Comparison of ENCODE assay signal across 10 cellular contexts in the genomic region with DNA sequence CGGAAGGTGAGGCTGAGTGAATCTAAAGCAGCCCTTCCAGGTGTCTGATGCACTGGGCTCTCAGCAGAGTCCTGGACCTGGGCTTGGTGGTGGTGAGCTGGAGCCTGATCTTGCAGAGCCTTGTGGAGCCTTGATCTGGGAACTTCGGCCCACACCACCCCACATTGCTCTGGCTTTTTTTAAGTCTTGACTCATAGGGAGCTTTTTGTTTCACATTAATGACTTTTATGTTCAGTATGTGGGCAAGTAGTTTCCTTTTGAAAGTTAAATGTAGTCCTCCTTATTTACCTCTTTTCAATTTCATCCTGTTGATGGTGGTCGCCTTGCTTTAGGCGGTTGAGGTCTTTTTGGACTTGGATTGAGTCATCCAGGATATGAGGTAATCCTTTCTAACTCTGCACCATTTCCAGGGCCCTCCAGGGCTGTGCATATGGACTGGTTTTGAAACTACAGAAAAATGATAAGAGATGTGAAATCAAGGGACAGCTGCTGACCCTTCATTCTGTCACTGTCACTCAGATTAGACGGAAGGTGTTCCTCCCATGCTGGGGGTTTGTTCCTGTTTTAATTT. TPM values are rescaled to one million over a fixed set of nuclear protein-coding genes. Genes with fewer than 3 reads are reported as not detected.
DNase-seq lines count a peak whose midpoint lies in the region; ATAC-seq and TF ChIP-seq lines count a peak whose summit lies in the region.
"Had no signal": no experiment of that assay in that cellular context is flagged by ENCODE, and none has a peak within 500 bp of the region (broad histone marks: within the 10 kb centered on the region; RNA-seq: fewer than 3 reads in every experiment).

No MANE protein-coding gene starts in this region.

- H3K36me3 ChIP-seq in SJSA1 (no peaks in the 10 kb centered on the region), hepatocyte (replicated peaks; ENCODE audit: insufficient read depth, low read depth) (no peaks in the 10 kb centered on the region)
- H3K36me3 ChIP-seq: adrenal gland had no signal

- no peak overlapping the region for H3K4me2 ChIP-seq in hepatocyte

- TF ChIP-seq CTCF in hepatocyte (IDR thresholded peaks at IDR 0.05; ENCODE audit: poor library complexity), result no peak

- DNase-seq in activated CD4-positive, alpha-beta T cell treated with anti-CD3 and anti-CD28 coated beads for 48 hours, result peak; percentile 13
- DNase-seq in activated CD4-positive, alpha-beta T cell treated with anti-CD3 and anti-CD28 coated beads for 1 hour, result no peak
- DNase-seq in SJSA1 (ENCODE audit: low read depth in 1 of 2, low spot score in 2 of 2) (peak in 1 of 2 experiments; percentile 6), renal cortical epithelial cell (ENCODE audit: low read depth) (peak; percentile 38), left colon (no peak), hepatocyte (ENCODE audit: low spot score) (no peak)
- DNase-seq: stimulated activated CD4-positive, alpha-beta T cell treated with anti-CD3 and anti-CD28 coated beads, Interleukin-4, amount 100 ng/mL, for 4 hours had no signal

- ATAC-seq in HG02852 (IDR thresholded peaks at IDR 0.05; ENCODE audit: unreplicated experiment) (peak; percentile 89), GM18520 (IDR thresholded peaks at IDR 0.05; ENCODE audit: unreplicated experiment) (no peak), left colon (no peak)

- 84% methylated on average over 5 of the region's 5 CpGs for WGBS in hepatocyte (ENCODE audit: low lambda C conversion rate, missing lambda C conversion rate)

- H3K27me3 ChIP-seq in SJSA1 (replicated peaks), result no peaks in the 10 kb centered on the region
- H3K27me3 ChIP-seq in hepatocyte, result no peaks in the 10 kb centered on the region
- H3K27me3 ChIP-seq: adrenal gland had no signal

- H3K4me1 ChIP-seq in SJSA1 (replicated peaks) (peaks cover 15% of the 10 kb centered on the region), hepatocyte (ENCODE audit: insufficient read depth) (no peaks in the 10 kb centered on the region)
- H3K4me1 ChIP-seq: adrenal gland had no signal

- H3K9me2 ChIP-seq in hepatocyte (replicated peaks; ENCODE audit: insufficient read depth), result no peaks in the 10 kb centered on the region

- no peak overlapping the region for H2AFZ ChIP-seq in hepatocyte

- no peaks in the 10 kb centered on the region for H3K9me3 ChIP-seq in SJSA1 (replicated peaks)
- H3K9me3 ChIP-seq in hepatocyte (ENCODE audit: low read depth), result no peaks in the 10 kb centered on the region
- H3K9me3 ChIP-seq: adrenal gland had no signal

- no peaks in the 10 kb centered on the region for H3K79me2 ChIP-seq in hepatocyte

- peak overlapping the region; percentile 25; the same call in 1 of the 2 replicates for H3K27ac ChIP-seq in SJSA1
- H3K27ac ChIP-seq in hepatocyte, result no peak overlapping the region
- H3K27ac ChIP-seq: adrenal gland had no signal

- H4K20me1 ChIP-seq in hepatocyte (ENCODE audit: insufficient read depth, poor library complexity, severe bottlenecking), result no peaks in the 10 kb centered on the region

- intact Hi-C loops in left colon (cut with DNase I, micrococcal nuclease), result no loop called here

- H3K4me3 ChIP-seq in SJSA1 (no peak overlapping the region), hepatocyte (no peak overlapping the region)
- H3K4me3 ChIP-seq: adrenal gland had no signal

RNA-seq across cellular contexts. Expression of gene NRAP, which starts 2.9 kb away (rescaled TPM):
- not detected in 2 replicates for total RNA-seq in SJSA1 (2014; rRNA removed; shearing (Covaris generic))
- total RNA-seq in renal cortical epithelial cell (under 0.01 TPM in 1 of 2 replicates, not detected in the other), left colon (under 1 TPM; 0.49 to 0.64 TPM), hepatocyte (not detected in 2 replicates)
- polyA plus RNA-seq in hepatocyte, result 0.04 and 0.19 TPM in 2 replicates

RNA-seq across cellular contexts. Expression of gene CASP7, which starts 12.9 kb away (rescaled TPM):
- 68.8 and 78.5 TPM in 2 replicates for total RNA-seq in SJSA1 (2014; rRNA removed; shearing (Covaris generic))
- total RNA-seq in renal cortical epithelial cell, result 41.2 and 48.6 TPM in 2 replicates
- total RNA-seq in left colon, result 100 to 1,000 TPM; 177 to 205 TPM
- 32.9 and 35.0 TPM in 2 replicates for total RNA-seq in hepatocyte
- polyA plus RNA-seq in hepatocyte, result 19.8 and 24.8 TPM in 2 replicates

Comparison
In these comparisons a context has a peak if more than half of its experiments do, and no peak if none do; other contexts are left out.
1. DNase-seq: peak in activated CD4-positive, alpha-beta T cell treated with anti-CD3 and anti-CD28 coated beads for 48 hours (single experiment) and renal cortical epithelial cell (single experiment); none in activated CD4-positive, alpha-beta T cell treated with anti-CD3 and anti-CD28 coated beads for 1 hour (single experiment), left colon (0 of 2) and hepatocyte (single experiment).